ENCODE assay signal across 1 cellular context in the genomic region with DNA sequence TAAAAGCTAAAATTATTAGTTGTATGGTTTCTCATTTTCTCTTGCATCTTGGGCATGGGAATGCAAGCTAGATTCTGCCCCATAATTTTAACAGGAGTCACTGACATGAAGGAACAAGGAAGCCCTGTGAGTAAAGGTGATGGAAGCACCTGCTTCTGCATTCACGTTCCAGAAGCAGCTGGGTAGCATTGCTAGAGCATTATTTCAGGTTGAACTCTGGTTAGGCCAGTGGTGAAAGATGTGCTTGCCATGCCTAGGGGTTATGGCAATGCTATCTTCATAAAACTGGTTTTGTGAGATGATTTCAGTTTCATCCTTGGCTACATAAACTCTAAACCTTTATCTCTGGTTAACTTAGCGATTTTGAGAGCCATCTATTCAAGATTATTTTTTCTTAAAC.
TF ChIP-seq lines count a peak whose summit lies in the region.

No MANE protein-coding gene starts in this region.

TF ChIP-seq in H1, 55 proteins besides CTCF, POLR2A, EP300 and RAD21:
- TF ChIP-seq MAFK (IDR thresholded peaks at IDR 0.05; ENCODE audit: low read depth, low read length) (no peak), RFX5 (IDR thresholded peaks at IDR 0.05; ENCODE audit: borderline replicate concordance, low read depth, low read length) (no peak), ASH2L (IDR thresholded peaks at IDR 0.05; ENCODE audit: low read length) (no peak), CTBP2 (IDR thresholded peaks at IDR 0.05; ENCODE audit: borderline replicate concordance, insufficient read depth, insufficient read length, low read length) (no peak), CEBPB (IDR thresholded peaks at IDR 0.05; ENCODE audit: low read depth, low read length) (no peak), MAX (IDR thresholded peaks at IDR 0.05) (no peak), EZH2 (IDR thresholded peaks at IDR 0.05; ENCODE audit: low read depth, low read length, severe bottlenecking) (no peak), SRF (IDR thresholded peaks at IDR 0.05; ENCODE audit: low read depth, low read length) (no peak), YY1 (IDR thresholded peaks at IDR 0.05; ENCODE audit: low read depth, low read length) (no peak), SP2 (IDR thresholded peaks at IDR 0.05; ENCODE audit: low read length) (no peak)
- TF ChIP-seq, protein P1, sequence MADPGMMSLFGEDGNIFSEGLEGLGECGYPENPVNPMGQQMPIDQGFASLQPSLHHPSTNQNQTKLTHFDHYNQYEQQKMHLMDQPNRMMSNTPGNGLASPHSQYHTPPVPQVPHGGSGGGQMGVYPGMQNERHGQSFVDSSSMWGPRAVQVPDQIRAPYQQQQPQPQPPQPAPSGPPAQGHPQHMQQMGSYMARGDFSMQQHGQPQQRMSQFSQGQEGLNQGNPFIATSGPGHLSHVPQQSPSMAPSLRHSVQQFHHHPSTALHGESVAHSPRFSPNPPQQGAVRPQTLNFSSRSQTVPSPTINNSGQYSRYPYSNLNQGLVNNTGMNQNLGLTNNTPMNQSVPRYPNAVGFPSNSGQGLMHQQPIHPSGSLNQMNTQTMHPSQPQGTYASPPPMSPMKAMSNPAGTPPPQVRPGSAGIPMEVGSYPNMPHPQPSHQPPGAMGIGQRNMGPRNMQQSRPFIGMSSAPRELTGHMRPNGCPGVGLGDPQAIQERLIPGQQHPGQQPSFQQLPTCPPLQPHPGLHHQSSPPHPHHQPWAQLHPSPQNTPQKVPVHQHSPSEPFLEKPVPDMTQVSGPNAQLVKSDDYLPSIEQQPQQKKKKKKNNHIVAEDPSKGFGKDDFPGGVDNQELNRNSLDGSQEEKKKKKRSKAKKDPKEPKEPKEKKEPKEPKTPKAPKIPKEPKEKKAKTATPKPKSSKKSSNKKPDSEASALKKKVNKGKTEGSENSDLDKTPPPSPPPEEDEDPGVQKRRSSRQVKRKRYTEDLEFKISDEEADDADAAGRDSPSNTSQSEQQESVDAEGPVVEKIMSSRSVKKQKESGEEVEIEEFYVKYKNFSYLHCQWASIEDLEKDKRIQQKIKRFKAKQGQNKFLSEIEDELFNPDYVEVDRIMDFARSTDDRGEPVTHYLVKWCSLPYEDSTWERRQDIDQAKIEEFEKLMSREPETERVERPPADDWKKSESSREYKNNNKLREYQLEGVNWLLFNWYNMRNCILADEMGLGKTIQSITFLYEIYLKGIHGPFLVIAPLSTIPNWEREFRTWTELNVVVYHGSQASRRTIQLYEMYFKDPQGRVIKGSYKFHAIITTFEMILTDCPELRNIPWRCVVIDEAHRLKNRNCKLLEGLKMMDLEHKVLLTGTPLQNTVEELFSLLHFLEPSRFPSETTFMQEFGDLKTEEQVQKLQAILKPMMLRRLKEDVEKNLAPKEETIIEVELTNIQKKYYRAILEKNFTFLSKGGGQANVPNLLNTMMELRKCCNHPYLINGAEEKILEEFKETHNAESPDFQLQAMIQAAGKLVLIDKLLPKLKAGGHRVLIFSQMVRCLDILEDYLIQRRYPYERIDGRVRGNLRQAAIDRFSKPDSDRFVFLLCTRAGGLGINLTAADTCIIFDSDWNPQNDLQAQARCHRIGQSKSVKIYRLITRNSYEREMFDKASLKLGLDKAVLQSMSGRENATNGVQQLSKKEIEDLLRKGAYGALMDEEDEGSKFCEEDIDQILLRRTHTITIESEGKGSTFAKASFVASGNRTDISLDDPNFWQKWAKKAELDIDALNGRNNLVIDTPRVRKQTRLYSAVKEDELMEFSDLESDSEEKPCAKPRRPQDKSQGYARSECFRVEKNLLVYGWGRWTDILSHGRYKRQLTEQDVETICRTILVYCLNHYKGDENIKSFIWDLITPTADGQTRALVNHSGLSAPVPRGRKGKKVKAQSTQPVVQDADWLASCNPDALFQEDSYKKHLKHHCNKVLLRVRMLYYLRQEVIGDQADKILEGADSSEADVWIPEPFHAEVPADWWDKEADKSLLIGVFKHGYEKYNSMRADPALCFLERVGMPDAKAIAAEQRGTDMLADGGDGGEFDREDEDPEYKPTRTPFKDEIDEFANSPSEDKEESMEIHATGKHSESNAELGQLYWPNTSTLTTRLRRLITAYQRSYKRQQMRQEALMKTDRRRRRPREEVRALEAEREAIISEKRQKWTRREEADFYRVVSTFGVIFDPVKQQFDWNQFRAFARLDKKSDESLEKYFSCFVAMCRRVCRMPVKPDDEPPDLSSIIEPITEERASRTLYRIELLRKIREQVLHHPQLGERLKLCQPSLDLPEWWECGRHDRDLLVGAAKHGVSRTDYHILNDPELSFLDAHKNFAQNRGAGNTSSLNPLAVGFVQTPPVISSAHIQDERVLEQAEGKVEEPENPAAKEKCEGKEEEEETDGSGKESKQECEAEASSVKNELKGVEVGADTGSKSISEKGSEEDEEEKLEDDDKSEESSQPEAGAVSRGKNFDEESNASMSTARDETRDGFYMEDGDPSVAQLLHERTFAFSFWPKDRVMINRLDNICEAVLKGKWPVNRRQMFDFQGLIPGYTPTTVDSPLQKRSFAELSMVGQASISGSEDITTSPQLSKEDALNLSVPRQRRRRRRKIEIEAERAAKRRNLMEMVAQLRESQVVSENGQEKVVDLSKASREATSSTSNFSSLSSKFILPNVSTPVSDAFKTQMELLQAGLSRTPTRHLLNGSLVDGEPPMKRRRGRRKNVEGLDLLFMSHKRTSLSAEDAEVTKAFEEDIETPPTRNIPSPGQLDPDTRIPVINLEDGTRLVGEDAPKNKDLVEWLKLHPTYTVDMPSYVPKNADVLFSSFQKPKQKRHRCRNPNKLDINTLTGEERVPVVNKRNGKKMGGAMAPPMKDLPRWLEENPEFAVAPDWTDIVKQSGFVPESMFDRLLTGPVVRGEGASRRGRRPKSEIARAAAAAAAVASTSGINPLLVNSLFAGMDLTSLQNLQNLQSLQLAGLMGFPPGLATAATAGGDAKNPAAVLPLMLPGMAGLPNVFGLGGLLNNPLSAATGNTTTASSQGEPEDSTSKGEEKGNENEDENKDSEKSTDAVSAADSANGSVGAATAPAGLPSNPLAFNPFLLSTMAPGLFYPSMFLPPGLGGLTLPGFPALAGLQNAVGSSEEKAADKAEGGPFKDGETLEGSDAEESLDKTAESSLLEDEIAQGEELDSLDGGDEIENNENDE (IDR thresholded peaks at IDR 0.05; ENCODE audit: insufficient replicate concordance, low read length), result no peak
